In the genomic region with DNA sequence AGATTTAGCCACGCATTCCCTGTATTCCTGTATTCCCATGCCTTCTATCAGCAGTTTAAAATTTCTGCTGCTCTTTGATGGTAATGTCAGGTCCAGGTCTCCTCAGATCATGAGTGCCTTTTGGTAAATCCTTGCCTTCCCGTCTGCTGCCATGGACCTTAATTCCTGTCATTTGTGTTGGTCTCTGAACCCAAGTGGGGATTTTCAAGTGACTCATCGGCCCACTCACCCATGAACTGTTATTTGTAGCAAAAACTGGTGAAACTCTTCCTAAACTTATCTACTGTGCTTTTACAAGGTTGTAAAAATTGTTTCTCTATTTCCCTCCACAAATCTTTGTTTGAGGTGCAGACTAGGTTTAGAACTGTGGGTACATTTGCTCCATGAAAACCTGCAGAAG, we compare ENCODE assay signal across 32 cellular contexts. TPM values are rescaled to one million over a fixed set of nuclear protein-coding genes. Genes with fewer than 3 reads are reported as not detected.
DNase-seq lines count a peak whose midpoint lies in the region; ATAC-seq, FAIRE-seq and TF ChIP-seq lines count a peak whose summit lies in the region.
"Had no signal": no experiment of that assay in that cellular context is flagged by ENCODE, and none has a peak within 500 bp of the region (broad histone marks: within the 10 kb centered on the region; RNA-seq: fewer than 3 reads in every experiment).

No MANE protein-coding gene starts in this region.

- RAD21 ChIA-PET in GM12878 (lab: Charles Lee; ENCODE audit: unreplicated experiment): no interaction called here

- H3K36me3 ChIP-seq in GM12878 (ENCODE audit: control insufficient read depth in 2 of 2, insufficient read depth in 2 of 2, low read length in 1 of 2): no peaks in the 10 kb centered on the region
- no peaks in the 10 kb centered on the region for H3K36me3 ChIP-seq in trophoblast cell (ENCODE audit: control insufficient read depth in 1 of 2, insufficient read depth in 2 of 2, low read length in 2 of 2)
- H3K36me3 ChIP-seq: adrenal gland, brain microvascular endothelial cell, neural progenitor cell, right lobe of liver had no signal

- H3K18ac ChIP-seq in trophoblast cell (ENCODE audit: low read length): no peak overlapping the region

- BruUV-seq in GM12878 (replicated peaks; lab: Mats Ljungman, UMichigan): no TSS peak

- H3K79me2 ChIP-seq in GM12878 (ENCODE audit: control insufficient read depth, insufficient read depth, low read length): no peaks in the 10 kb centered on the region
- H3K79me2 ChIP-seq in trophoblast cell (ENCODE audit: control insufficient read depth, insufficient read depth, low read length, poor library complexity): no peaks in the 10 kb centered on the region
- H3K79me2 ChIP-seq: parathyroid adenoma had no signal

- TF ChIP-seq EP300 in GM12878 (IDR thresholded peaks at IDR 0.05; ENCODE audit: borderline replicate concordance in 1 of 2, control insufficient read depth in 1 of 2, low read depth in 2 of 2, low read length in 2 of 2): no peak

- peak; percentile 45 for ATAC-seq in GM19463 (IDR thresholded peaks at IDR 0.05; ENCODE audit: unreplicated experiment)
- peak; percentile 59 for ATAC-seq in GM12878
- no peak for ATAC-seq in GM19455 (IDR thresholded peaks at IDR 0.05; ENCODE audit: unreplicated experiment)
- ATAC-seq in HG02885 (IDR thresholded peaks at IDR 0.05; ENCODE audit: poor library complexity, unreplicated experiment): no peak
- no peak for ATAC-seq in sciatic nerve
- ATAC-seq: GM23338, right lobe of liver had no signal

- TF ChIP-seq CTCF in GM12878 (IDR thresholded peaks at IDR 0.05 in 2 of 3, conservative IDR thresholded peaks at IDR 0.05 in 1 of 3; ENCODE audit: control insufficient read depth in 2 of 3, extremely low read depth in 1 of 3, insufficient read depth in 1 of 3, low read depth in 3 of 3, low read length in 3 of 3): no peak

- H3K4ac ChIP-seq in trophoblast cell (ENCODE audit: low read depth, low read length): no peak overlapping the region

- POLR2A ChIA-PET in GM12878 (lab: Charles Lee): no interaction called here

- H3K9me3 ChIP-seq in GM12878 (replicated peaks; ENCODE audit: control insufficient read depth, insufficient read depth, low read length): no peaks in the 10 kb centered on the region
- peaks cover 2% of the 10 kb centered on the region for H3K9me3 ChIP-seq in trophoblast cell (ENCODE audit: insufficient read depth, low read depth, low read length)
- H3K9me3 ChIP-seq: adrenal gland, right lobe of liver had no signal

- no peaks in the 10 kb centered on the region for H4K20me1 ChIP-seq in GM12878 (ENCODE audit: control insufficient read depth, insufficient read depth)

- H2AFZ ChIP-seq in GM12878 (ENCODE audit: control insufficient read depth, low read depth, low read length) (peak overlapping the region; percentile 29), trophoblast cell (ENCODE audit: insufficient read depth, low read length, poor library complexity) (no peak overlapping the region)
- H2AFZ ChIP-seq: GM23338, neural progenitor cell, parathyroid adenoma, PC-9 had no signal

- peak overlapping the region; percentile 16 for H2BK12ac ChIP-seq in trophoblast cell (ENCODE audit: low read length)

- no peak for FAIRE-seq in GM12878 (lab: Jason Lieb, UNC)
- FAIRE-seq: GM12891, GM19239, kidney, urothelium cell line had no signal

- H3K27ac ChIP-seq in GM12878 (ENCODE audit: control insufficient read depth, insufficient read depth) (no peak overlapping the region), trophoblast cell (ENCODE audit: low read depth, low read length) (no peak overlapping the region)
- H3K27ac ChIP-seq: adrenal gland, brain microvascular endothelial cell, neural progenitor cell, parathyroid adenoma, PC-9, right lobe of liver had no signal

- SMC1A ChIA-PET in GM12878 (lab: Charles Lee; ENCODE audit: uncharacterized antibody, unreplicated experiment): no interaction called here

- no peak overlapping the region for H4K8ac ChIP-seq in trophoblast cell (ENCODE audit: low read depth, low read length)

- H3K4me3 ChIP-seq in GM12878 (no peak overlapping the region), trophoblast cell (ENCODE audit: low read depth, low read length) (no peak overlapping the region)
- H3K4me3 ChIP-seq: adrenal gland, GM23338, neural progenitor cell, PC-9, right lobe of liver had no signal

- no peak overlapping the region for H4K91ac ChIP-seq in trophoblast cell (ENCODE audit: low read depth, low read length)

- intact Hi-C loops in GM12878 (cut with micrococcal nuclease; ENCODE audit: unreplicated experiment) (no loop called here), sciatic nerve (cut with DNase I) (no loop called here)

- WGBS in GM12878 (ENCODE audit: insufficient coverage, insufficient replicate concordance, low lambda C conversion rate, missing lambda C conversion rate): 27% methylated on average over 3 of the region's 3 CpGs
- WGBS in trophoblast cell (ENCODE audit: extremely low coverage, insufficient coverage, insufficient read length): no CpG with 5 or more reads among the region's 3 CpGs

- no peak overlapping the region for H2AK5ac ChIP-seq in trophoblast cell (ENCODE audit: low read length)

- TF ChIP-seq RAD21 in GM12878 (IDR thresholded peaks at IDR 0.05; ENCODE audit: insufficient read depth, low read depth, low read length): no peak

- in situ Hi-C loops in GM12878 (cut with MboI): no loop called here

- CTCF ChIA-PET in GM12878 (lab: Yijun Ruan, JAX): no interaction called here

- no peak for TF ChIP-seq POLR2A in GM12878 (IDR thresholded peaks at IDR 0.05; ENCODE audit: low read depth, low read length)

- no peak overlapping the region for H3K14ac ChIP-seq in trophoblast cell (ENCODE audit: low read length)

- H2BK120ac ChIP-seq in trophoblast cell (ENCODE audit: insufficient read depth, low read length, poor library complexity): no peak overlapping the region

- DNase-seq in ELR (ENCODE audit: low read depth): peak; percentile 12
- DNase-seq in GM12878 (ENCODE audit: low read depth, low spot score): no peak
- DNase-seq in trophoblast cell: no peak
- DNase-seq in sciatic nerve (ENCODE audit: low spot score): no peak
- DNase-seq: activated B cell treated with CpG ODN at 0.5 μM for 24 hours; activated CD4-positive, alpha-beta T cell treated with anti-CD3 and anti-CD28 coated beads, Interleukin-2, amount 50 U/mL, for 1 hour; activated naive CD4-positive, alpha-beta T cell; activated T-cell treated with anti-CD3 and anti-CD28 coated beads, Interleukin-2, amount 50 U/mL, for 48 hours; adrenal gland; brain microvascular endothelial cell; Calu3; DMS79 treated with DMSO at 0.1 percent for 48 hours; KG1; kidney; MM.1S; NCI-H2029; NCI-H526 treated with DMSO at 0.1 percent for 48 hours; PC-9; right lobe of liver; SIG-M5; stimulated activated naive CD4-positive, alpha-beta T cell; SW 1271 had no signal

- H3K79me1 ChIP-seq in trophoblast cell (ENCODE audit: low read length): no peaks in the 10 kb centered on the region

- H3K9ac ChIP-seq in GM12878 (ENCODE audit: control insufficient read depth, insufficient read depth, low read length) (no peak overlapping the region), trophoblast cell (ENCODE audit: low read length) (no peak overlapping the region)
- H3K9ac ChIP-seq: neural progenitor cell, parathyroid adenoma had no signal

- H2BK5ac ChIP-seq in trophoblast cell (ENCODE audit: low read depth, low read length, poor library complexity): no peak overlapping the region

- H4K12ac ChIP-seq in trophoblast cell (ENCODE audit: low read depth, low read length): no peak overlapping the region

- H3K27me3 ChIP-seq in GM12878 (replicated peaks in 1 of 2; ENCODE audit: control insufficient read depth in 2 of 2, insufficient read depth in 2 of 2, low read length in 1 of 2) (no peaks in the 10 kb centered on the region), trophoblast cell (ENCODE audit: insufficient read depth, low read length) (no peaks in the 10 kb centered on the region)
- H3K27me3 ChIP-seq: adrenal gland, brain microvascular endothelial cell, neural progenitor cell, right lobe of liver had no signal

- H3K4me1 ChIP-seq in GM12878 (ENCODE audit: control insufficient read depth, insufficient read depth, low read length) (peaks cover 3% of the 10 kb centered on the region), trophoblast cell (ENCODE audit: control insufficient read depth in 1 of 2, insufficient read depth in 2 of 2, low read length in 2 of 2) (peaks cover 4 to 8% of the 10 kb centered on the region in 2 experiments)
- H3K4me1 ChIP-seq: adrenal gland, neural progenitor cell, parathyroid adenoma, right lobe of liver had no signal

- H3K4me2 ChIP-seq in GM12878 (ENCODE audit: control insufficient read depth, insufficient read depth) (no peak overlapping the region), trophoblast cell (ENCODE audit: low read length) (no peak overlapping the region)
- H3K4me2 ChIP-seq: GM23338, neural progenitor cell had no signal

- H3K23ac ChIP-seq in trophoblast cell (ENCODE audit: low read length): no peak overlapping the region

TF ChIP-seq in GM12878, 131 proteins besides CTCF, POLR2A, EP300 and RAD21 (continues in another document):
- no peak for TF ChIP-seq CBX3 (IDR thresholded peaks at IDR 0.05; ENCODE audit: borderline replicate concordance, low read depth)
- TF ChIP-seq NFYA (IDR thresholded peaks at IDR 0.05; ENCODE audit: borderline replicate concordance, low read depth, low read length): no peak
- no peak for TF ChIP-seq CHD4 (IDR thresholded peaks at IDR 0.05)
- TF ChIP-seq NR2F1 (conservative IDR thresholded peaks at IDR 0.05): no peak
- TF ChIP-seq NFIC (IDR thresholded peaks at IDR 0.05; ENCODE audit: low read depth, low read length): no peak

RNA-seq across cellular contexts. Expression of gene ACTN2, which starts 47.4 kb away (rescaled TPM):
- not detected in 2 replicates for total RNA-seq in GM12878 (2013; cell fraction: nucleolus; rRNA removed)
- not detected in 2 replicates for total RNA-seq in GM12878 (2014; rRNA removed)
- not detected in 2 replicates for total RNA-seq in GM12878 (2014; rRNA removed; fragmentation: Illumina TruSeq; extraction: Trizol)
- not detected in 2 replicates for total RNA-seq in GM12878 (2021)
- not detected for polyA plus RNA-seq in GM12878 (2011; ENCODE audit: low read depth)
- polyA plus RNA-seq in GM12878 (2011; rRNA removed): not detected in 2 replicates
- polyA plus RNA-seq in GM12878 (2011; cell fraction: cytosol; rRNA removed): not detected in 2 replicates
- 0.10 TPM in 1 of 2 replicates, not detected in the other for polyA plus RNA-seq in GM12878 (2011; cell fraction: nucleus; rRNA removed)
- not detected in 2 replicates for polyA plus RNA-seq in GM12878 (2012)
- polyA plus RNA-seq in GM12878 (2014; fragmentation: Illumina TruSeq; extraction: Trizol): not detected in 2 replicates
- polyA plus RNA-seq in GM12878 (2014; fragmentation: Nextera tagmentation; extraction: Ambion mirVana): not detected
- polyA plus RNA-seq in GM12878 (2014; rRNA removed): not detected in 2 replicates
- polyA plus RNA-seq in GM12878 (2016; fragmentation: Nextera tagmentation; extraction: Ambion mirVana): under 1 TPM in 1 of 2 experiments, not detected in 1; 0.10 TPM
- not detected in 2 replicates for polyA minus RNA-seq in GM12878 (2011; rRNA and poly(A)+ RNA removed)
- not detected in 2 replicates for polyA minus RNA-seq in GM12878 (2011; cell fraction: cytosol; rRNA and poly(A)+ RNA removed)
- polyA minus RNA-seq in GM12878 (2011; cell fraction: nucleus; rRNA and poly(A)+ RNA removed): not detected in 2 replicates
- polyA plus RNA-seq in trophoblast cell (2013): 6.9 and 8.3 TPM in 2 replicates
- 0.58 TPM for total RNA-seq in sciatic nerve
- total RNA-seq: activated B cell treated with CpG ODN at 0.5 μM for 24 hours, Calu3, PC-9 had no signal
- polyA plus RNA-seq: CD14-positive monocyte had no signal

Comparison
In these comparisons a context has a peak if more than half of its experiments do, and no peak if none do; other contexts are left out.
1. ATAC-seq: peak in GM19463 (single experiment) and GM12878 (single experiment); none in GM19455 (single experiment), HG02885 (single experiment) and sciatic nerve (single experiment).